ENCODE assay signal across 22 cellular contexts in the genomic region with DNA sequence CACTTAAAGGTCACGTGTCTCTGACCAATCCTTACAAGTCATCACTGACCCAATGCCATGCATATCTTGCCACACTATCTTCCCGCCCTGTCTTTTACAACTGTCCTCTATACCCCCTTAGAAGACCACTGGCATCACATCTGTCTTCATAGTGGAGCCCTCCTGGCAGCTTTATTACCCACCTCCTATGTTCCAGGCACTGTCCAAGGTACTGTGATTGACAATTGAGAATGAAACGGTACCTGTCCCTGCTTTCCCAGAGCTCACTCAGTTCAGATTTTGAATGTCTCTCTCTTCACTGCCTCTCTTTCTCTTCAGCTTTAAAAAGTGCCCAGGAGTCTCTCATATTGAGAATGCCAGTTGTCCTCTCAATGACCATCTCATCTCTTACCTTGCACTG.
"Had no signal": no experiment of that assay in that cellular context is flagged by ENCODE, and none has a peak within 500 bp of the region (broad histone marks: within the 10 kb centered on the region; RNA-seq: fewer than 3 reads in every experiment).

No MANE protein-coding gene starts in this region.

- FAIRE-seq: RCC 7860 had no signal

- H3K27me3 ChIP-seq: MG63, SJSA1 had no signal

- H3K27ac ChIP-seq: SJSA1, SK-N-MC had no signal

- H3K4me1 ChIP-seq: SJSA1 had no signal

- H3K36me3 ChIP-seq: MG63, SJSA1 had no signal

- DNase-seq: Karpas-422, KG1, MG63, NCI-H1092, NCI-H1105 treated with DMSO at 0.1 percent for 48 hours, NCI-H1417 treated with DMSO at 0.1 percent for 48 hours, NCI-H146, NCI-H1694 treated with DMSO at 0.1 percent for 48 hours, NCI-H1930, NCI-H2081, NCI-H2107, NCI-H2227 treated with DMSO at 0.1 percent for 48 hours, NCI-H524, NCI-H526 treated with DMSO at 0.1 percent for 48 hours, NCI-H748 treated with DMSO at 0.1 percent for 48 hours, Right ventricle myocardium superior, RPMI8226, SIG-M5, T-helper 1 cell had no signal

- H3K9me3 ChIP-seq: MG63, SJSA1 had no signal

- H3K4me3 ChIP-seq: MG63, SJSA1, SK-N-MC had no signal
